ENCODE assay signal across 8 cellular contexts in genomic region chr19:5536337-5536894, GRCh38. TPM values are rescaled to one million over a fixed set of nuclear protein-coding genes. Genes with fewer than 3 reads are reported as not detected.
DNase-seq lines count a peak whose midpoint lies in the region; ATAC-seq and TF ChIP-seq lines count a peak whose summit lies in the region.

No MANE protein-coding gene starts in this region.

- H3K4me1 ChIP-seq in psoas muscle (peaks cover 4% of the 10 kb centered on the region), tibial nerve (peaks cover 0 to 4% (median 0%) of the 10 kb centered on the region in 4 donors)

- DNase-seq in H7: peak; percentile 97
- peak; percentile 61 for DNase-seq in RPMI7951 (ENCODE audit: low read depth)
- DNase-seq in Right ventricle myocardium inferior (ENCODE audit: missing footprints): peak; percentile 90
- DNase-seq in psoas muscle: peak; percentile 27 to 62
- no peak for DNase-seq in kidney glomerular epithelial cell (lab: John Stamatoyannopoulos, UW)
- DNase-seq in tibial nerve (ENCODE audit: low spot score in 2 of 2): no peak
- DNase-seq in activated CD4-positive, alpha-beta memory T cell treated with anti-CD3 and anti-CD28 coated beads for 36 hours: no peak

- H3K36me3 ChIP-seq in H7 (replicated peaks; ENCODE audit: control insufficient read depth, insufficient read depth, low read length): no peaks in the 10 kb centered on the region
- no peaks in the 10 kb centered on the region for H3K36me3 ChIP-seq in psoas muscle (ENCODE audit: insufficient read depth in 1 of 2, low read depth in 1 of 2)
- no peaks in the 10 kb centered on the region for H3K36me3 ChIP-seq in tibial nerve

- TF ChIP-seq POLR2A in tibial nerve (IDR thresholded peaks at IDR 0.05): no peak

- H3K27me3 Mint-ChIP-seq in activated CD4-positive, alpha-beta memory T cell treated with anti-CD3 and anti-CD28 coated beads for 36 hours: peaks cover 16% of the 10 kb centered on the region

- H3K4me3 Mint-ChIP-seq in activated CD4-positive, alpha-beta memory T cell treated with anti-CD3 and anti-CD28 coated beads for 36 hours: no peak overlapping the region

- H3K27ac Mint-ChIP-seq in activated CD4-positive, alpha-beta memory T cell treated with anti-CD3 and anti-CD28 coated beads for 36 hours: no peak overlapping the region

- H3K4me3 ChIP-seq in H7 (ENCODE audit: insufficient read depth, low read depth, low read length) (peak overlapping the region; percentile 18), psoas muscle (no peak overlapping the region), tibial nerve (no peak overlapping the region)

- peaks cover 7% of the 10 kb centered on the region for H3K36me3 Mint-ChIP-seq in activated CD4-positive, alpha-beta memory T cell treated with anti-CD3 and anti-CD28 coated beads for 36 hours

- no peak for TF ChIP-seq EP300 in tibial nerve (IDR thresholded peaks at IDR 0.05)

- TF ChIP-seq CTCF in psoas muscle (IDR thresholded peaks at IDR 0.05) (no peak), tibial nerve (IDR thresholded peaks at IDR 0.05) (no peak)

- H3K4me1 Mint-ChIP-seq in activated CD4-positive, alpha-beta memory T cell treated with anti-CD3 and anti-CD28 coated beads for 36 hours (ENCODE audit: low read depth): no peaks in the 10 kb centered on the region

- H3K9me3 Mint-ChIP-seq in activated CD4-positive, alpha-beta memory T cell treated with anti-CD3 and anti-CD28 coated beads for 36 hours: peaks cover 23% of the 10 kb centered on the region

- peaks cover 16% of the 10 kb centered on the region for H3K9me3 ChIP-seq in psoas muscle
- H3K9me3 ChIP-seq in tibial nerve: peaks cover 0 to 33% (median 3%) of the 10 kb centered on the region in 4 donors

- H3K27ac ChIP-seq in psoas muscle (no peak overlapping the region), tibial nerve (no peak overlapping the region)

- H3K27me3 ChIP-seq in H7 (ENCODE audit: control insufficient read depth, insufficient read depth, low read length): no peaks in the 10 kb centered on the region
- peaks cover 0 to 11% (median 7%) of the 10 kb centered on the region in 3 donors for H3K27me3 ChIP-seq in psoas muscle (ENCODE audit: insufficient read depth in 3 of 3, low read length in 2 of 3)
- H3K27me3 ChIP-seq in tibial nerve: peaks cover 0 to 44% of the 10 kb centered on the region in 2 donors

- CTCF ChIA-PET in activated CD4-positive, alpha-beta memory T cell treated with anti-CD3 and anti-CD28 coated beads for 36 hours (lab: Charles Lee): no interaction called here

- ATAC-seq in Right ventricle myocardium inferior: peak; percentile 85
- peak; percentile 63 to 91 (median 72) for ATAC-seq in psoas muscle
- no peak for ATAC-seq in activated CD4-positive, CD25-positive, alpha-beta regulatory T cell treated with anti-CD3 and anti-CD28 coated beads, Interleukin-2, amount 50 U/mL, for 24 hours

- POLR2A ChIA-PET in activated CD4-positive, alpha-beta memory T cell treated with anti-CD3 and anti-CD28 coated beads for 36 hours (lab: Charles Lee): no interaction called here

- 3% methylated on average over 26 to 38 of the region's 38 CpGs for WGBS in psoas muscle, 3 donors
- 3 to 6% methylated on average over 19 to 37 of the region's 38 CpGs for WGBS in tibial nerve, 2 donors

- intact Hi-C loops in Right ventricle myocardium inferior (cut with DNase I): no loop called here
- intact Hi-C loops in psoas muscle (cut with DNase I): no loop called here
- intact Hi-C loops in activated CD4-positive, alpha-beta memory T cell treated with anti-CD3 and anti-CD28 coated beads for 36 hours (cut with micrococcal nuclease): no loop called here

RNA-seq across cellular contexts. Expression of gene TINCR, which starts 31.3 kb away (rescaled TPM):
- total RNA-seq in H7 (2014; rRNA removed; shearing (Covaris generic)): 0.28 and 0.74 TPM in 2 replicates
- total RNA-seq in RPMI7951 (2014; rRNA removed; shearing (Covaris generic)): 0.12 TPM in 1 of 2 replicates, not detected in the other
- total RNA-seq in Right ventricle myocardium inferior: not detected
- total RNA-seq in psoas muscle: under 1 TPM in 3 of 4 donors, not detected in 1; 0.09 to 0.38 (median 0.27) TPM
- polyA plus RNA-seq in psoas muscle: under 1 TPM in 2 of 3 donors, not detected in 1; 0.06 to 0.18 TPM
- 10 to 100 TPM in 1 of 4 donors, 1 to 10 TPM in 2, under 1 TPM in 1; 0.30 to 13.9 (median 5.1) TPM for total RNA-seq in tibial nerve
- 1 to 10 TPM; 1.0 to 1.1 TPM for total RNA-seq in activated CD4-positive, alpha-beta memory T cell treated with anti-CD3 and anti-CD28 coated beads for 36 hours

Comparison
In these comparisons a context has a peak if more than half of its experiments do, and no peak if none do; other contexts are left out.
1. DNase-seq: peak in H7 (single experiment), RPMI7951 (single experiment), Right ventricle myocardium inferior (single experiment) and psoas muscle (2 of 2); none in kidney glomerular epithelial cell (single experiment), tibial nerve (0 of 2) and activated CD4-positive, alpha-beta memory T cell treated with anti-CD3 and anti-CD28 coated beads for 36 hours (single experiment).
2. ATAC-seq: peak in Right ventricle myocardium inferior (single experiment) and psoas muscle (4 of 4); none in activated CD4-positive, CD25-positive, alpha-beta regulatory T cell treated with anti-CD3 and anti-CD28 coated beads, Interleukin-2, amount 50 U/mL, for 24 hours (0 of 2).